ENCODE assay signal across 9 cellular contexts in genomic region chr17:4834621-4835020, GRCh38. TPM values are rescaled to one million over a fixed set of nuclear protein-coding genes. Genes with fewer than 3 reads are reported as not detected.
DNase-seq lines count a peak whose midpoint lies in the region; ATAC-seq and TF ChIP-seq lines count a peak whose summit lies in the region.
"Had no signal": no experiment of that assay in that cellular context is flagged by ENCODE, and none has a peak within 500 bp of the region (broad histone marks: within the 10 kb centered on the region; RNA-seq: fewer than 3 reads in every experiment).

No MANE protein-coding gene starts in this region.

- H3K27me3 ChIP-seq in GM06990 (replicated peaks; ENCODE audit: control insufficient read depth, insufficient read depth, low read length), result no peaks in the 10 kb centered on the region
- H3K27me3 ChIP-seq in esophagus muscularis mucosa, result no peaks in the 10 kb centered on the region
- no peaks in the 10 kb centered on the region for H3K27me3 ChIP-seq in psoas muscle (ENCODE audit: insufficient read depth in 3 of 3, low read length in 2 of 3)

- peaks cover 40 to 55% (median 48%) of the 10 kb centered on the region in 4 donors for H3K4me1 ChIP-seq in esophagus muscularis mucosa
- peaks cover 30% of the 10 kb centered on the region for H3K4me1 ChIP-seq in psoas muscle

- H3K9me3 ChIP-seq in SK-N-MC (ENCODE audit: low read depth, low read length) (no peaks in the 10 kb centered on the region), esophagus muscularis mucosa (no peaks in the 10 kb centered on the region), psoas muscle (no peaks in the 10 kb centered on the region)

- TF ChIP-seq CTCF in GM06990 (IDR thresholded peaks at IDR 0.05; ENCODE audit: insufficient read depth, low read length, poor library complexity, severe bottlenecking) (no peak), esophagus muscularis mucosa (IDR thresholded peaks at IDR 0.05) (no peak), psoas muscle (IDR thresholded peaks at IDR 0.05) (no peak)

- H3K4me3 ChIP-seq in GM06990 (replicated peaks; ENCODE audit: low read depth, low read length), result peak overlapping the region; percentile 87
- peak overlapping the region; percentile 89 for H3K4me3 ChIP-seq in SK-N-MC
- H3K4me3 ChIP-seq in esophagus muscularis mucosa, result peak overlapping the region; percentile 72 to 99 (median 89)
- H3K4me3 ChIP-seq in psoas muscle, result peak overlapping the region; percentile 98

- no peak for TF ChIP-seq POLR2A in esophagus muscularis mucosa (IDR thresholded peaks at IDR 0.05; ENCODE audit: low read depth)

- H3K27ac ChIP-seq in SK-N-MC (no peak overlapping the region; the same call in 1 of the 2 replicates), esophagus muscularis mucosa (replicated peaks in 1 of 4) (peak overlapping the region; percentile 89 to 97 (median 92)), psoas muscle (peak overlapping the region; percentile 94)

- intact Hi-C loops in esophagus muscularis mucosa (cut with DNase I), result loop anchor here (10.0 kb wide), 1 partner anchor 50 kb away; no protein-coding TSS in a partner anchor
- intact Hi-C loops in psoas muscle (cut with DNase I), result loop anchor here (5.0 to 10.0 kb wide), 2 partner anchors 37 to 50 kb away; partner anchors contain the start of gene PSMB6 (in 1 of the 2)

- WGBS in esophagus muscularis mucosa, result 64% methylated on average over 3 of the region's 5 CpGs
- WGBS in psoas muscle, 3 donors, result 58 to 66% (median 61%) methylated on average over 5 of the region's 5 CpGs

- H3K36me3 ChIP-seq in GM06990 (ENCODE audit: control insufficient read depth, insufficient read depth, low read length) (peaks cover 9% of the 10 kb centered on the region), SK-N-MC (ENCODE audit: insufficient read depth, low read length) (peaks cover 7% of the 10 kb centered on the region; the same call in 1 of the 2 replicates), esophagus muscularis mucosa (peaks cover 0 to 11% (median 0%) of the 10 kb centered on the region in 4 donors), psoas muscle (ENCODE audit: insufficient read depth in 1 of 2, low read depth in 1 of 2) (no peaks in the 10 kb centered on the region)

- H3K9ac ChIP-seq in SK-N-MC (ENCODE audit: insufficient read length), result peak overlapping the region; percentile 83

- TF ChIP-seq EP300 in esophagus muscularis mucosa (IDR thresholded peaks at IDR 0.05), result no peak

- no peak for DNase-seq in GM06990 (ENCODE audit: extremely low read depth, insufficient read length)
- DNase-seq in SK-N-MC (ENCODE audit: low read depth, low spot score), result no peak
- no peak for DNase-seq in esophagus muscularis mucosa (ENCODE audit: extremely low spot score)
- DNase-seq in psoas muscle, result no peak
- no peak for DNase-seq in HuH-7.5 (ENCODE audit: low spot score)
- no peak for DNase-seq in stimulated activated CD4-positive, alpha-beta T cell treated with anti-CD3 and anti-CD28 coated beads, Interleukin-4, amount 100 ng/mL, for 1 hour
- DNase-seq in AG08396 (ENCODE audit: low spot score), result no peak
- DNase-seq in NCI-H1930 (lab: John Stamatoyannopoulos, UW), result no peak

- no peak for ATAC-seq in psoas muscle

RNA-seq across cellular contexts. Expression of gene MINK1, which starts 1.5 kb away (rescaled TPM):
- total RNA-seq in esophagus muscularis mucosa, result 10 to 100 TPM; 28.8 to 55.2 (median 38.8) TPM
- total RNA-seq in psoas muscle, result 10 to 100 TPM; 15.8 to 23.8 (median 20.8) TPM
- 10 to 100 TPM in 2 of 3 donors, 1 to 10 TPM in 1; 8.9 to 19.2 (median 14.2) TPM for polyA plus RNA-seq in psoas muscle

RNA-seq across cellular contexts. Expression of gene PLD2, which starts 27.7 kb away (rescaled TPM):
- total RNA-seq in esophagus muscularis mucosa, result 10 to 100 TPM in 3 of 4 donors, 1 to 10 TPM in 1; 9.6 to 15.2 (median 12.0) TPM
- total RNA-seq in psoas muscle, result 1 to 10 TPM; 3.7 to 7.5 (median 4.3) TPM
- 1 to 10 TPM; 2.4 to 4.2 (median 3.0) TPM for polyA plus RNA-seq in psoas muscle

RNA-seq across cellular contexts. Expression of gene PSMB6, which starts 38.7 kb away (rescaled TPM):
- total RNA-seq in esophagus muscularis mucosa (100 to 1,000 TPM; 162 to 205 (median 190) TPM), psoas muscle (100 to 1,000 TPM; 160 to 254 (median 234) TPM)
- polyA plus RNA-seq in psoas muscle, result 100 to 1,000 TPM; 416 to 561 (median 427) TPM

RNA-seq across cellular contexts. Expression of gene GLTPD2, which starts 45.9 kb away (rescaled TPM):
- total RNA-seq in esophagus muscularis mucosa (not detected), psoas muscle (not detected)
- polyA plus RNA-seq in psoas muscle, result not detected
- total RNA-seq: SK-MEL-5 had no signal
